In genomic region chr11:10315083-10315482, GRCh38 we compare ENCODE assay signal across 19 cellular contexts.
"Had no signal": no experiment of that assay in that cellular context is flagged by ENCODE, and none has a peak within 500 bp of the region (broad histone marks: within the 10 kb centered on the region; RNA-seq: fewer than 3 reads in every experiment).

No MANE protein-coding gene starts in this region.

- FAIRE-seq: RCC 7860 had no signal

- H3K9me3 ChIP-seq: ascending aorta, SJCRH30 had no signal

- DNase-seq: activated CD4-positive, alpha-beta T cell treated with anti-CD3 and anti-CD28 coated beads, Interleukin-2, amount 50 U/mL, for 4 hours; activated gamma-delta T cell; activated naive CD4-positive, alpha-beta T cell treated with Interleukin-2 at 50 U/mL for 16 hours; activated naive CD8-positive, alpha-beta T cell treated with anti-CD3 and anti-CD28 coated beads, Interleukin-2, amount 10 ng/mL, durations not matched to agents 7 days and 5 days; activated T-cell treated with anti-CD3 and anti-CD28 coated beads, Interleukin-2, amount 50 U/mL, for 1 hour; KG1; NCI-H1105; NCI-H1417 treated with DMSO at 0.1 percent for 48 hours; NCI-H187 treated with DMSO at 0.1 percent for 48 hours; NCI-H524 treated with DMSO at 0.1 percent for 48 hours; NCI-H748 treated with DMSO at 0.1 percent for 48 hours; SJCRH30; T1000 had no signal

- H3K4me3 ChIP-seq: ascending aorta, cardiac muscle cell, SJCRH30, SK-N-MC had no signal

- H3K36me3 ChIP-seq: ascending aorta, cardiac muscle cell, SJCRH30, WERI-Rb-1 had no signal

- H3K27me3 ChIP-seq: ascending aorta, cardiac muscle cell, SJCRH30 had no signal

- H3K27ac ChIP-seq: ascending aorta, cardiac muscle cell, RWPE1, SJCRH30, WERI-Rb-1 had no signal
